18 cellular contexts compared by ENCODE assay signal in the genomic region with DNA sequence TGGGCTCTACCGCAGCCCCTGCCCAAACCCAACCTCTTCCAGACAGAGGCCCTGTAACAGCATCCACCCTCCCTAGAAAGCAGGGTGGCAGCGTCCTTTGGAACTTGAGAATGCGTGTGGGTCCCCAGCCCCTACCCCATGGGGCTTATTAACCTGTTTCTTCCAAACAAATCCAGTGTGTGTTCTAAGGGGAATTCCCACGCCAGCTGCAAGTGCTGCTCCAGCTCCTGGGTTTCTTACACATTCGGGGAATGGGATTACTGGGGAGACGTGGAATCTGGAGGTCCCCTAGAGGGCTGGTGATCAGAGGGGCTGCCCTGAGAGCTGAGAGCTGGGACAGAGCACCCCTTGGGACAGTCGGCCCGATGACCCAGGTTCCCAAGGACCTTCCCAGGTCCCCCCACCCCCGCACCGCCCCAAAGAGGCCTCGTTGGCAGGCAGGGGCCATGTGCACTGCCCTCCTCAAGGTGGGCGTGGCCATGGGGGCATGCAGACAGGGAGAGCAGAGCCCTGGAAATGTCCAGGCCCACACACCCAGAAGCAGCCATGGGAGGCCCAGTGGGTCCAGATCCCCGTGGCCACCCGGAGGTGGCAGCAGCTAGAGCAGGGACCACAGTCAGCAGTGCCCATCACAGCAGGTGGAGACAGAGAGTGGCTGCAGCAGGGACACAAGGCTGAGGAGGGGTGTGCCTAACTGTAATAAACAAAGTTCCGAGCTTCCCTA. TPM values are rescaled to one million over a fixed set of nuclear protein-coding genes. Genes with fewer than 3 reads are reported as not detected.
DNase-seq lines count a peak whose midpoint lies in the region; ATAC-seq and TF ChIP-seq lines count a peak whose summit lies in the region.
"Had no signal": no experiment of that assay in that cellular context is flagged by ENCODE, and none has a peak within 500 bp of the region (broad histone marks: within the 10 kb centered on the region; RNA-seq: fewer than 3 reads in every experiment).

No MANE protein-coding gene starts in this region.

- peak overlapping the region; percentile 68 for H2AK5ac ChIP-seq in neuronal stem cell (ENCODE audit: low read depth, low read length)

- H3K9me2 ChIP-seq in HCT116 (ENCODE audit: insufficient read depth) = no peaks in the 10 kb centered on the region

- H4K91ac ChIP-seq in neuronal stem cell (ENCODE audit: low read depth, low read length, poor library complexity) = peak overlapping the region; percentile 85

- no peak for TF ChIP-seq RAD21 in HCT116 (IDR thresholded peaks at IDR 0.05; ENCODE audit: low read depth)

- no peaks in the 10 kb centered on the region for H3K4me1 ChIP-seq in HCT116 (ENCODE audit: control insufficient read depth in 1 of 2, insufficient read depth in 2 of 2, low read length in 2 of 2)
- peaks cover 16 to 22% of the 10 kb centered on the region in 2 donors for H3K4me1 ChIP-seq in neuronal stem cell (ENCODE audit: control insufficient read depth in 2 of 2, insufficient read depth in 1 of 2, low read depth in 1 of 2, low read length in 2 of 2)
- no peaks in the 10 kb centered on the region for H3K4me1 ChIP-seq in adrenal gland (replicated peaks in 1 of 2)
- H3K4me1 ChIP-seq: BE2C had no signal

- POLR2A ChIA-PET in HCT116 (lab: Charles Lee) = no interaction called here

- peak overlapping the region; percentile 40 for H2BK5ac ChIP-seq in neuronal stem cell (ENCODE audit: low read length)

- DNase-seq in HCT116 (ENCODE audit: low read depth, low spot score) (no peak), NCI-H2171 treated with DMSO at 0.1 percent for 48 hours (lab: John Stamatoyannopoulos, UW) (peak; percentile 58), glutamatergic neuron (no peak), neuronal stem cell (ENCODE audit: low spot score) (no peak), adrenal gland (no peak)
- DNase-seq in activated CD8-positive, alpha-beta memory T cell treated with anti-CD3 and anti-CD28 coated beads for 24 hours = no peak
- DNase-seq: BE2C; CD8-positive, alpha-beta T cell; DMS79 treated with DMSO at 0.1 percent for 48 hours; GOT3; MV-4-11; NCI-H2107; NCI-H446; NCI-H748 treated with DMSO at 0.1 percent for 48 hours; SIG-M5 had no signal

- no peak for TF ChIP-seq POLR2A in HCT116 (IDR thresholded peaks at IDR 0.05; ENCODE audit: borderline replicate concordance, extremely low read depth, insufficient read depth, insufficient read length)
- no peak for TF ChIP-seq POLR2A in adrenal gland (IDR thresholded peaks at IDR 0.05)

- H3K27ac Mint-ChIP-seq in glutamatergic neuron (ENCODE audit: unreplicated experiment) = peak overlapping the region; percentile 34
- H3K27ac Mint-ChIP-seq: CD8-positive, alpha-beta T cell; IgD-negative memory B cell had no signal

- no peak overlapping the region for H3K9ac ChIP-seq in HCT116 (ENCODE audit: low read length)
- no peak overlapping the region for H3K9ac ChIP-seq in neuronal stem cell (ENCODE audit: low read depth, low read length, poor library complexity)

- H2BK15ac ChIP-seq in neuronal stem cell (ENCODE audit: low read length) = peak overlapping the region; percentile 59

- peak overlapping the region; percentile 8 for H3K4me3 Mint-ChIP-seq in glutamatergic neuron (ENCODE audit: unreplicated experiment)
- H3K4me3 Mint-ChIP-seq: CD8-positive, alpha-beta T cell; IgD-negative memory B cell had no signal

- RAD21 ChIA-PET in HCT116 (lab: Charles Lee; ENCODE audit: low non-redundant PET in 1 of 2, low total read pairs in 2 of 2, uncharacterized antibody in 2 of 2, unreplicated experiment in 2 of 2) = no interaction called here

- no peak overlapping the region for H3K4me2 ChIP-seq in HCT116 (ENCODE audit: low read length)
- H3K4me2 ChIP-seq in neuronal stem cell (ENCODE audit: insufficient read depth, low read length, poor library complexity, severe bottlenecking) = no peak overlapping the region

- peaks cover 7% of the 10 kb centered on the region for H3K27me3 Mint-ChIP-seq in glutamatergic neuron (ENCODE audit: unreplicated experiment)

- H3K4ac ChIP-seq in neuronal stem cell (ENCODE audit: low read length) = no peak overlapping the region

- H4K20me1 ChIP-seq in HCT116 (ENCODE audit: insufficient read depth) = no peaks in the 10 kb centered on the region

- H3K36me3 Mint-ChIP-seq in glutamatergic neuron (ENCODE audit: unreplicated experiment) = no peaks in the 10 kb centered on the region
- H3K36me3 Mint-ChIP-seq: CD8-positive, alpha-beta T cell; IgD-negative memory B cell had no signal

- TF ChIP-seq CTCF in HCT116 (IDR thresholded peaks at IDR 0.05 in 2 of 3, conservative IDR thresholded peaks at IDR 0.05 in 1 of 3; ENCODE audit: borderline replicate concordance in 1 of 3, insufficient read depth in 1 of 3, low read depth in 2 of 3, low read length in 2 of 3) = no peak
- no peak for TF ChIP-seq CTCF in glutamatergic neuron (IDR thresholded peaks at IDR 0.05; ENCODE audit: partially characterized antibody, unreplicated experiment)
- TF ChIP-seq CTCF in adrenal gland (IDR thresholded peaks at IDR 0.05) = no peak

- H3K36me3 ChIP-seq in HCT116 (ENCODE audit: control insufficient read depth in 1 of 2, insufficient read depth in 2 of 2, low read length in 2 of 2) = no peaks in the 10 kb centered on the region
- H3K36me3 ChIP-seq in neuronal stem cell (replicated peaks in 1 of 2; ENCODE audit: control insufficient read depth in 2 of 2, insufficient read depth in 2 of 2, low read length in 2 of 2) = no peaks in the 10 kb centered on the region
- no peaks in the 10 kb centered on the region for H3K36me3 ChIP-seq in adrenal gland (replicated peaks in 1 of 2)
- H3K36me3 ChIP-seq: BE2C had no signal

- BruUV-seq in HCT116 (replicated peaks; lab: Mats Ljungman, UMichigan) = no TSS peak

- H2BK12ac ChIP-seq in neuronal stem cell (ENCODE audit: low read length) = no peak overlapping the region

- H3K4me3 ChIP-seq in HCT116 (replicated peaks in 1 of 2; ENCODE audit: low read depth in 1 of 2, low read length in 2 of 2) (no peak overlapping the region), neuronal stem cell (ENCODE audit: low read length in 2 of 2) (no peak overlapping the region), adrenal gland (no peak overlapping the region)

- peak overlapping the region; percentile 72 for H3K14ac ChIP-seq in neuronal stem cell (ENCODE audit: low read length)

- H2AFZ ChIP-seq in HCT116 (ENCODE audit: low read depth, low read length, poor library complexity, severe bottlenecking) (no peak overlapping the region), neuronal stem cell (ENCODE audit: low read length) (peak overlapping the region; percentile 73)

- peak overlapping the region; percentile 43 for H4K8ac ChIP-seq in neuronal stem cell (ENCODE audit: low read depth, low read length)

- CTCF ChIA-PET in HCT116 (lab: Charles Lee) = no interaction called here

- no peak overlapping the region for H3K23ac ChIP-seq in neuronal stem cell (ENCODE audit: low read depth, low read length, poor library complexity)

- H3K27me3 ChIP-seq in HCT116 (ENCODE audit: insufficient read depth, low read length) = no peaks in the 10 kb centered on the region
- H3K27me3 ChIP-seq in neuronal stem cell (ENCODE audit: control insufficient read depth in 3 of 3, insufficient read depth in 3 of 3, low read depth in 1 of 3, low read length in 3 of 3) = no peaks in the 10 kb centered on the region
- no peaks in the 10 kb centered on the region for H3K27me3 ChIP-seq in adrenal gland
- H3K27me3 ChIP-seq: BE2C had no signal

- no peak overlapping the region for H3K27ac ChIP-seq in HCT116 (ENCODE audit: low read depth, low read length)
- H3K27ac ChIP-seq in neuronal stem cell (replicated peaks; ENCODE audit: low read length) = no peak overlapping the region
- H3K27ac ChIP-seq in adrenal gland = no peak overlapping the region

- peak overlapping the region; percentile 78 for H2BK120ac ChIP-seq in neuronal stem cell (ENCODE audit: low read depth, low read length)

- no peaks in the 10 kb centered on the region for H3K79me2 ChIP-seq in HCT116 (ENCODE audit: insufficient read depth, low read length)

- WGBS in neuronal stem cell (ENCODE audit: extremely low coverage in 2 of 2, insufficient read length in 2 of 2, insufficient replicate concordance in 1 of 2), 2 donors = no CpG with 5 or more reads among the region's 15 CpGs
- WGBS in adrenal gland, 4 donors = 75 to 85% (median 81%) methylated on average over 9 to 15 of the region's 15 CpGs

- H3K9me3 ChIP-seq in HCT116 (ENCODE audit: control insufficient read depth in 1 of 2, insufficient read depth in 1 of 2, low read depth in 1 of 2, low read length in 2 of 2) = no peaks in the 10 kb centered on the region
- H3K9me3 ChIP-seq in neuronal stem cell (replicated peaks in 1 of 2; ENCODE audit: control insufficient read depth in 2 of 2, insufficient read depth in 1 of 2, low read depth in 1 of 2, low read length in 2 of 2) = no peaks in the 10 kb centered on the region
- no peaks in the 10 kb centered on the region for H3K9me3 ChIP-seq in adrenal gland (replicated peaks in 1 of 3)
- H3K9me3 ChIP-seq: BE2C had no signal

- peak overlapping the region; percentile 90 for H3K18ac ChIP-seq in neuronal stem cell (ENCODE audit: low read length)

- intact Hi-C loops in HCT116 (cut with micrococcal nuclease) = no loop called here
- intact Hi-C loops in adrenal gland (cut with DNase I) = no loop called here

- ATAC-seq in HCT116 (peak; percentile 64), HG03045 (IDR thresholded peaks at IDR 0.05; ENCODE audit: unreplicated experiment) (no peak), GM19023 (IDR thresholded peaks at IDR 0.05; ENCODE audit: unreplicated experiment) (no peak)
- ATAC-seq: CD8-positive, alpha-beta T cell had no signal

- peaks cover 20% of the 10 kb centered on the region for H3K4me1 Mint-ChIP-seq in glutamatergic neuron (ENCODE audit: low read depth, unreplicated experiment)
- H3K4me1 Mint-ChIP-seq: IgD-negative memory B cell had no signal

- H3K79me1 ChIP-seq in neuronal stem cell (ENCODE audit: low read depth, low read length) = no peaks in the 10 kb centered on the region

- peaks cover 10% of the 10 kb centered on the region for H3K9me3 Mint-ChIP-seq in glutamatergic neuron (ENCODE audit: unreplicated experiment)
- H3K9me3 Mint-ChIP-seq: CD8-positive, alpha-beta T cell had no signal

TF ChIP-seq in HCT116, 20 proteins besides CTCF, POLR2A, EP300 and RAD21 (continues in another document):
- TF ChIP-seq, protein P1, sequence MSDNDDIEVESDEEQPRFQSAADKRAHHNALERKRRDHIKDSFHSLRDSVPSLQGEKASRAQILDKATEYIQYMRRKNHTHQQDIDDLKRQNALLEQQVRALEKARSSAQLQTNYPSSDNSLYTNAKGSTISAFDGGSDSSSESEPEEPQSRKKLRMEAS (IDR thresholded peaks at IDR 0.05) = no peak

RNA-seq across cellular contexts. Expression of gene TEX44, which starts 18.8 kb away (rescaled TPM):
- total RNA-seq in HCT116 (2021; ENCODE audit: unreplicated experiment) (not detected), glutamatergic neuron (ENCODE audit: unreplicated experiment) (not detected), adrenal gland (not detected)
- polyA plus RNA-seq in HCT116 (2012) = not detected in 2 replicates
- not detected for polyA plus RNA-seq in neuronal stem cell (2013, experiment 1 of 2)
- not detected for polyA plus RNA-seq in neuronal stem cell (2013, experiment 2 of 2)
- not detected for polyA plus RNA-seq in adrenal gland
- total RNA-seq: CD8-positive, alpha-beta T cell had no signal
- polyA plus RNA-seq: IgD-negative memory B cell had no signal

RNA-seq across cellular contexts. Expression of gene NMUR1, which starts 43.6 kb away (rescaled TPM):
- not detected for total RNA-seq in HCT116 (2021; ENCODE audit: unreplicated experiment)
- 0.04 TPM in 1 of 2 replicates, not detected in the other for polyA plus RNA-seq in HCT116 (2012)
- 0.32 TPM for total RNA-seq in glutamatergic neuron (ENCODE audit: unreplicated experiment)
- polyA plus RNA-seq in neuronal stem cell (2013, experiment 1 of 2) = 0.28 TPM
- 0.29 TPM for polyA plus RNA-seq in neuronal stem cell (2013, experiment 2 of 2)
- 1 to 10 TPM in 5 of 8 donors, under 1 TPM in 3; 0.32 to 3.2 (median 1.5) TPM for total RNA-seq in adrenal gland
- 1 to 10 TPM in 2 of 3 donors, under 1 TPM in 1; 0.40 to 1.3 (median 1.2) TPM for polyA plus RNA-seq in adrenal gland
